In the genomic region with DNA sequence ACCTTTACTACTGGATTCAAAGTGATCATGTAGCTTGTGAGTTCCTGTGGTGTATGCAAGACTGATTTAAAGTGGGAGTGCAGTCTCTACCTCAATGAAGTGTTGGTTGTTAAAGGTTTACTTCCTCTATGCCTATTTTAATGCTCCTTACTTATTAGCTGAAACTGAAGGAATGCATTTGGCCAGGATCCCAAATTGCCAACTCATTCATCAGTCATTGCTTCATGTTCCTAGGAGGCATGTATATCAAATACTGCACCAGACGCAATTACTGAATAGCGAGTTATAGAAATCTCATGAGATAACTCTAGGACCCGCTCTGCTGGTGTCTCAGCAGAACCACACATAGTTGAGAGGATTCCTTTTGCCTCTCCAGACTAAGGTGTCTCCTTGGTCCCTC, we compare ENCODE assay signal across 1 cellular context.
TF ChIP-seq lines count a peak whose summit lies in the region.

No MANE protein-coding gene starts in this region.

TF ChIP-seq in IMR-90, 13 proteins besides CTCF, POLR2A, EP300 and RAD21 (continued from another document):
- peak; percentile 19 for TF ChIP-seq RCOR1 (IDR thresholded peaks at IDR 0.05; ENCODE audit: insufficient replicate concordance, low read length)
- no peak for TF ChIP-seq MAZ (IDR thresholded peaks at IDR 0.05; ENCODE audit: borderline replicate concordance, low read depth, low read length)
